Comparison of ENCODE assay signal across 26 cellular contexts in genomic region chr4:183607894-183608293, GRCh38. TPM values are rescaled to one million over a fixed set of nuclear protein-coding genes. Genes with fewer than 3 reads are reported as not detected.
DNase-seq lines count a peak whose midpoint lies in the region; ATAC-seq, FAIRE-seq and TF ChIP-seq lines count a peak whose summit lies in the region.
"Had no signal": no experiment of that assay in that cellular context is flagged by ENCODE, and none has a peak within 500 bp of the region (broad histone marks: within the 10 kb centered on the region; RNA-seq: fewer than 3 reads in every experiment).

No MANE protein-coding gene starts in this region.

- no peaks in the 10 kb centered on the region for H3K36me3 Mint-ChIP-seq in progenitor cell of endocrine pancreas (ENCODE audit: insufficient read depth)
- H3K36me3 Mint-ChIP-seq: CD4-positive, CD25-positive, alpha-beta regulatory T cell; CD8-positive, alpha-beta T cell had no signal

- FAIRE-seq in K562 (lab: Jason Lieb, UNC) = peak; percentile 48
- FAIRE-seq: A204.1, GM12878, GM19239, H1 had no signal

- no peak overlapping the region for H3K4me3 ChIP-seq in PC-3 (ENCODE audit: low read length)
- no peak overlapping the region for H3K4me3 ChIP-seq in K562
- no peak overlapping the region for H3K4me3 ChIP-seq in tibial nerve
- H3K4me3 ChIP-seq: BLaER1, GM12878, GM23248 had no signal

- POLR2A ChIA-PET in PC-3 (lab: Charles Lee; ENCODE audit: unreplicated experiment) (no interaction called here), K562 (lab: Yijun Ruan, JAX) (interaction anchor here (0.6 kb wide), 1 partner anchor 105 kb away, joined by 3 read pairs; no protein-coding TSS in a partner anchor)

- H3K9me2 ChIP-seq in PC-3 (replicated peaks; ENCODE audit: low read length) = no peaks in the 10 kb centered on the region

- no peak for TF ChIP-seq EP300 in K562 (IDR thresholded peaks at IDR 0.05; ENCODE audit: low read length)
- TF ChIP-seq EP300 in tibial nerve (IDR thresholded peaks at IDR 0.05) = no peak

- H3K9me3 ChIP-seq in PC-3 (ENCODE audit: low read length) = no peaks in the 10 kb centered on the region
- no peaks in the 10 kb centered on the region for H3K9me3 ChIP-seq in K562 (replicated peaks; ENCODE audit: control insufficient read depth, insufficient read depth, low read depth, low read length)
- no peaks in the 10 kb centered on the region for H3K9me3 ChIP-seq in tibial nerve
- H3K9me3 ChIP-seq: BLaER1, Caco-2 had no signal

- DNase-seq in PC-3 = peak; percentile 28
- DNase-seq in K562 (ENCODE audit: extremely low read depth in 1 of 4, low spot score in 3 of 4) = no peak
- no peak for DNase-seq in progenitor cell of endocrine pancreas (ENCODE audit: low spot score, unreplicated experiment)
- DNase-seq in DMS53 (lab: John Stamatoyannopoulos, UW) = no peak
- DNase-seq in NCI-H1417 treated with DMSO at 0.1 percent for 48 hours (lab: John Stamatoyannopoulos, UW) = no peak
- DNase-seq in tibial nerve (ENCODE audit: low spot score in 2 of 2) = no peak
- DNase-seq: Caco-2; CD4-positive, CD25-positive, alpha-beta regulatory T cell; CD8-positive, alpha-beta T cell; DMS153; DMS79; EL; GDM1; GM23248; H7; HCEC 1CT had no signal

- H3K4me1 ChIP-seq in PC-3 (ENCODE audit: insufficient read depth, low read length) (peaks cover 8% of the 10 kb centered on the region; the same call in 1 of the 2 replicates), K562 (replicated peaks in 1 of 2; ENCODE audit: control insufficient read depth in 2 of 2, insufficient read depth in 2 of 2, low read length in 2 of 2) (peaks cover 0 to 12% of the 10 kb centered on the region in 2 experiments; a peak in 2 of 5 replicates), tibial nerve (peaks cover 0 to 18% (median 2%) of the 10 kb centered on the region in 4 donors)
- H3K4me1 ChIP-seq: BLaER1, Caco-2 had no signal

- peak; percentile 20 for ATAC-seq in PC-3
- ATAC-seq in K562 = no peak
- peak; percentile 73 for ATAC-seq in esophagus mucosa
- ATAC-seq in HG03097 (IDR thresholded peaks at IDR 0.05; ENCODE audit: low FRiP score, unreplicated experiment) = no peak
- ATAC-seq: CD8-positive, alpha-beta T cell; GM12878 had no signal

- no peaks in the 10 kb centered on the region for H3K9me1 ChIP-seq in K562 (ENCODE audit: control insufficient read depth, insufficient read depth, low read length)

- no peak for TF ChIP-seq POLR2A in K562 (conservative IDR thresholded peaks at IDR 0.05)
- no peak for TF ChIP-seq POLR2A in tibial nerve (IDR thresholded peaks at IDR 0.05)

- BruUV-seq in PC-3 (replicated peaks; lab: Mats Ljungman, UMichigan) = no TSS peak
- no TSS peak for BruUV-seq in K562 (replicated peaks; lab: Mats Ljungman, UMichigan)

- no peaks in the 10 kb centered on the region for H3K79me2 ChIP-seq in PC-3 (ENCODE audit: low read length)
- H3K79me2 ChIP-seq in K562 (ENCODE audit: control insufficient read depth, insufficient read depth, low read length) = no peaks in the 10 kb centered on the region

- no peak overlapping the region for H3K27ac ChIP-seq in PC-3 (ENCODE audit: low read length)
- H3K27ac ChIP-seq in K562 (ENCODE audit: extremely low read depth, low read depth, low read length) = no peak overlapping the region
- H3K27ac ChIP-seq in tibial nerve = peak overlapping the region in 2 of 4 donors; percentile 17 to 31
- H3K27ac ChIP-seq: 22Rv1, BLaER1, C4-2B, GM23248 had no signal

- no peak overlapping the region for H3K4me3 Mint-ChIP-seq in progenitor cell of endocrine pancreas (ENCODE audit: low read depth)
- H3K4me3 Mint-ChIP-seq: B cell; CD4-positive, CD25-positive, alpha-beta regulatory T cell; CD8-positive, alpha-beta T cell had no signal

- H3F3A ChIP-seq in PC-3 (ENCODE audit: low read length, unreplicated experiment) = no peaks in the 10 kb centered on the region

- CTCF ChIA-PET in PC-3 (lab: Charles Lee) = no interaction called here
- CTCF ChIA-PET in K562 (lab: Yijun Ruan, JAX; ENCODE audit: low intra/inter-chr PET ratio) = no interaction called here

- peaks cover 9% of the 10 kb centered on the region for H3K4me1 Mint-ChIP-seq in progenitor cell of endocrine pancreas (ENCODE audit: low read depth)
- H3K4me1 Mint-ChIP-seq: B cell; CD4-positive, CD25-positive, alpha-beta regulatory T cell had no signal

- no peak for TF ChIP-seq CTCF in PC-3 (conservative IDR thresholded peaks at IDR 0.05; ENCODE audit: low read depth, low read length)
- no peak for TF ChIP-seq CTCF in K562 (IDR thresholded peaks at IDR 0.05 in 2 of 3, conservative IDR thresholded peaks at IDR 0.05 in 1 of 3; ENCODE audit: insufficient read depth in 2 of 3, low read depth in 1 of 3, low read length in 3 of 3)
- TF ChIP-seq CTCF in progenitor cell of endocrine pancreas (IDR thresholded peaks at IDR 0.05; ENCODE audit: unreplicated experiment) = no peak
- TF ChIP-seq CTCF in tibial nerve (IDR thresholded peaks at IDR 0.05) = no peak

- no peak overlapping the region; the same call in 1 of the 2 replicates for H3K4me2 ChIP-seq in PC-3 (ENCODE audit: low read length)
- no peak overlapping the region for H3K4me2 ChIP-seq in K562 (ENCODE audit: insufficient read depth, low read length)
- H3K4me2 ChIP-seq: BLaER1 had no signal

- WGBS in K562 (ENCODE audit: insufficient coverage, low coverage, missing lambda C conversion rate) = 9% methylated on average over 4 of the region's 4 CpGs
- WGBS in tibial nerve, 2 donors = 72 to 82% methylated on average over 4 of the region's 4 CpGs

- H3K9me3 Mint-ChIP-seq in progenitor cell of endocrine pancreas (ENCODE audit: low read depth) = no peaks in the 10 kb centered on the region
- H3K9me3 Mint-ChIP-seq: CD4-positive, CD25-positive, alpha-beta regulatory T cell; CD8-positive, alpha-beta T cell had no signal

- in situ Hi-C loops in K562 (cut with MboI) = loop anchor here (10.0 kb wide), 2 partner anchors 133 to 883 kb away; no protein-coding TSS in a partner anchor

- H4K20me1 ChIP-seq in PC-3 (ENCODE audit: low read length) (no peaks in the 10 kb centered on the region), K562 (replicated peaks; ENCODE audit: control insufficient read depth, insufficient read depth, low read length) (no peaks in the 10 kb centered on the region)
- H4K20me1 ChIP-seq: BLaER1 had no signal

- TF ChIP-seq RAD21 in K562 (CRISPR knock-in tag; conservative IDR thresholded peaks at IDR 0.05 in 1 of 2, IDR thresholded peaks at IDR 0.05 in 1 of 2) = no peak

- H3K27me3 Mint-ChIP-seq in progenitor cell of endocrine pancreas = no peaks in the 10 kb centered on the region

- H3K36me3 ChIP-seq in PC-3 (ENCODE audit: low read depth, low read length) (no peaks in the 10 kb centered on the region), K562 (ENCODE audit: control insufficient read depth, insufficient read depth, low read length) (no peaks in the 10 kb centered on the region), tibial nerve (no peaks in the 10 kb centered on the region)
- H3K36me3 ChIP-seq: BLaER1 had no signal

- no peak overlapping the region for H2AFZ ChIP-seq in PC-3 (ENCODE audit: low read length)
- H2AFZ ChIP-seq in K562 (ENCODE audit: low read depth, low read length) = no peak overlapping the region
- H2AFZ ChIP-seq: GM23248 had no signal

- intact Hi-C loops in PC-3 (cut with micrococcal nuclease) (loop anchor here (10.0 kb wide), 1 partner anchor 103 kb away; the partner anchor contains the start of gene ING2), K562 (cut with micrococcal nuclease) (no loop called here)

- H3K9ac ChIP-seq in PC-3 (ENCODE audit: low read length) (no peak overlapping the region), K562 (ENCODE audit: insufficient read depth in 1 of 2, low read depth in 2 of 2, low read length in 2 of 2) (no peak overlapping the region)
- H3K9ac ChIP-seq: BLaER1, GM23248 had no signal

- H3K27me3 ChIP-seq in PC-3 (ENCODE audit: low read length) = no peaks in the 10 kb centered on the region
- peaks cover 4 to 24% of the 10 kb centered on the region in 2 experiments; a peak in 4 of 5 replicates for H3K27me3 ChIP-seq in K562 (ENCODE audit: control insufficient read depth in 2 of 2, insufficient read depth in 2 of 2, low read length in 2 of 2)
- H3K27me3 ChIP-seq in tibial nerve = no peaks in the 10 kb centered on the region
- H3K27me3 ChIP-seq: BLaER1 had no signal

- H3K27ac Mint-ChIP-seq in progenitor cell of endocrine pancreas = peak overlapping the region; percentile 13
- H3K27ac Mint-ChIP-seq: B cell; CD4-positive, CD25-positive, alpha-beta regulatory T cell; CD8-positive, alpha-beta T cell had no signal

RNA-seq across cellular contexts. Expression of gene RWDD4, which starts 51.1 kb away (rescaled TPM):
- total RNA-seq in PC-3 (2014; rRNA removed) (22.6 and 29.6 TPM in 2 replicates), K562 (2014; rRNA removed) (23.3 and 31.4 TPM in 2 replicates), K562 (2014; rRNA removed; fragmentation: Illumina TruSeq; extraction: Trizol) (28.2 and 30.4 TPM in 2 replicates), K562 (2015; rRNA removed; fragmentation: Illumina TruSeq; extraction: Trizol) (27.0 and 32.5 TPM in 2 replicates), K562 (2021) (24.2 and 26.0 TPM in 2 replicates), esophagus mucosa (17.6 TPM), progenitor cell of endocrine pancreas (19.6 and 19.7 TPM in 2 replicates), tibial nerve (10 to 100 TPM; 19.8 to 24.9 (median 24.8) TPM)
- total RNA-seq in K562 (2011; cell fraction: chromatin; rRNA removed; ENCODE audit: low replicate concordance) = 5.8 and 14.6 TPM in 2 replicates
- total RNA-seq in K562 (2011; cell fraction: nucleolus; rRNA removed) = 7.0 and 7.3 TPM in 2 replicates
- 9.4 and 11.3 TPM in 2 replicates for total RNA-seq in K562 (2011; cell fraction: nucleoplasm; rRNA removed)
- polyA plus RNA-seq in K562 (2011; rRNA removed) (19.3 and 23.0 TPM in 2 replicates), K562 (2014; fragmentation: Illumina TruSeq; extraction: Trizol) (23.8 and 29.4 TPM in 2 replicates), K562 (2014; fragmentation: Nextera tagmentation; extraction: Ambion mirVana) (10 to 100 TPM in 1 of 2 experiments, 1 to 10 TPM in 1; 8.4 to 11.7 TPM), K562 (2014; rRNA removed) (24.2 and 27.8 TPM in 2 replicates)
- polyA plus RNA-seq in K562 (2011; cell fraction: cytosol; rRNA removed) = 5.3 and 6.2 TPM in 2 replicates
- 6.1 and 6.2 TPM in 2 replicates for polyA plus RNA-seq in K562 (2011; cell fraction: nucleus; rRNA removed)
- 15.1 and 17.8 TPM in 2 replicates for polyA plus RNA-seq in K562 (2012)
- 9.3 and 10.0 TPM in 2 replicates for polyA minus RNA-seq in K562 (2011; rRNA and poly(A)+ RNA removed)
- 5.5 and 7.9 TPM in 2 replicates for polyA minus RNA-seq in K562 (2011; cell fraction: cytosol; rRNA and poly(A)+ RNA removed)
- polyA minus RNA-seq in K562 (2011; cell fraction: nucleus; rRNA and poly(A)+ RNA removed) = 7.4 and 8.2 TPM in 2 replicates

RNA-seq across cellular contexts. Expression of gene TRAPPC11, which starts 51.2 kb away (rescaled TPM):
- total RNA-seq in PC-3 (2014; rRNA removed) (19.7 and 20.0 TPM in 2 replicates), K562 (2014; rRNA removed) (24.7 and 31.8 TPM in 2 replicates), K562 (2014; rRNA removed; fragmentation: Illumina TruSeq; extraction: Trizol) (31.8 and 34.9 TPM in 2 replicates), K562 (2015; rRNA removed; fragmentation: Illumina TruSeq; extraction: Trizol) (26.9 and 30.6 TPM in 2 replicates), K562 (2021) (26.5 and 28.7 TPM in 2 replicates), esophagus mucosa (22.7 TPM), progenitor cell of endocrine pancreas (54.3 and 56.1 TPM in 2 replicates), tibial nerve (10 to 100 TPM; 67.8 to 99.4 (median 83.9) TPM)
- total RNA-seq in K562 (2011; cell fraction: chromatin; rRNA removed; ENCODE audit: low replicate concordance) = 57.2 and 107 TPM in 2 replicates
- total RNA-seq in K562 (2011; cell fraction: nucleolus; rRNA removed) = 14.2 and 17.8 TPM in 2 replicates
- 38.7 and 42.7 TPM in 2 replicates for total RNA-seq in K562 (2011; cell fraction: nucleoplasm; rRNA removed)
- polyA plus RNA-seq in K562 (2011; rRNA removed) (48.2 and 49.0 TPM in 2 replicates), K562 (2014; fragmentation: Illumina TruSeq; extraction: Trizol) (32.6 and 46.3 TPM in 2 replicates), K562 (2014; fragmentation: Nextera tagmentation; extraction: Ambion mirVana) (10 to 100 TPM; 11.6 to 12.0 TPM), K562 (2014; rRNA removed) (23.6 and 24.3 TPM in 2 replicates)
- 13.4 and 25.4 TPM in 2 replicates for polyA plus RNA-seq in K562 (2011; cell fraction: cytosol; rRNA removed)
- polyA plus RNA-seq in K562 (2011; cell fraction: nucleus; rRNA removed) = 27.4 and 42.9 TPM in 2 replicates
- polyA plus RNA-seq in K562 (2012) = 15.8 and 22.6 TPM in 2 replicates
- polyA minus RNA-seq in K562 (2011; rRNA and poly(A)+ RNA removed) = 76.8 and 101 TPM in 2 replicates
- polyA minus RNA-seq in K562 (2011; cell fraction: cytosol; rRNA and poly(A)+ RNA removed) = 24.9 and 25.6 TPM in 2 replicates
- polyA minus RNA-seq in K562 (2011; cell fraction: nucleus; rRNA and poly(A)+ RNA removed) = 20.9 and 43.7 TPM in 2 replicates

Comparison
In these comparisons a context has a peak if more than half of its experiments do, and no peak if none do; other contexts are left out.
1. ATAC-seq: peak in PC-3 (single experiment) and esophagus mucosa (single experiment); none in K562 (single experiment) and HG03097 (single experiment).